Comparison of ENCODE assay signal across 8 cellular contexts in genomic region chr22:31400023-31400397, GRCh38. TPM values are rescaled to one million over a fixed set of nuclear protein-coding genes. Genes with fewer than 3 reads are reported as not detected.
DNase-seq lines count a peak whose midpoint lies in the region; ATAC-seq and TF ChIP-seq lines count a peak whose summit lies in the region.

No MANE protein-coding gene starts in this region.

- intact Hi-C loops in activated naive CD4-positive, alpha-beta T cell treated with anti-CD3 and anti-CD28 coated beads for 36 hours (cut with micrococcal nuclease), result no loop called here
- intact Hi-C loops in activated CD4-positive, alpha-beta memory T cell treated with anti-CD3 and anti-CD28 coated beads for 36 hours (cut with micrococcal nuclease), result loop anchor here (1.0 kb wide), 1 partner anchor 107 kb away; no protein-coding TSS in a partner anchor

- no peak for TF ChIP-seq CTCF in glutamatergic neuron (IDR thresholded peaks at IDR 0.05; ENCODE audit: partially characterized antibody, unreplicated experiment)

- no peaks in the 10 kb centered on the region for H3K9me3 Mint-ChIP-seq in activated naive CD4-positive, alpha-beta T cell treated with anti-CD3 and anti-CD28 coated beads for 36 hours
- no peaks in the 10 kb centered on the region for H3K9me3 Mint-ChIP-seq in activated CD4-positive, alpha-beta memory T cell treated with anti-CD3 and anti-CD28 coated beads for 36 hours
- peaks cover 2% of the 10 kb centered on the region for H3K9me3 Mint-ChIP-seq in glutamatergic neuron (ENCODE audit: unreplicated experiment)

- peak overlapping the region; percentile 92 for H3K4me3 Mint-ChIP-seq in activated naive CD4-positive, alpha-beta T cell treated with anti-CD3 and anti-CD28 coated beads for 36 hours
- peak overlapping the region; percentile 93 for H3K4me3 Mint-ChIP-seq in activated CD4-positive, alpha-beta memory T cell treated with anti-CD3 and anti-CD28 coated beads for 36 hours
- H3K4me3 Mint-ChIP-seq in glutamatergic neuron (ENCODE audit: unreplicated experiment), result peak overlapping the region; percentile 94

- H3K4me1 Mint-ChIP-seq in activated naive CD4-positive, alpha-beta T cell treated with anti-CD3 and anti-CD28 coated beads for 36 hours (ENCODE audit: low read depth), result peaks cover 21% of the 10 kb centered on the region
- H3K4me1 Mint-ChIP-seq in activated CD4-positive, alpha-beta memory T cell treated with anti-CD3 and anti-CD28 coated beads for 36 hours (ENCODE audit: low read depth), result peaks cover 23% of the 10 kb centered on the region
- peaks cover 14% of the 10 kb centered on the region for H3K4me1 Mint-ChIP-seq in glutamatergic neuron (ENCODE audit: low read depth, unreplicated experiment)

- H3K27me3 Mint-ChIP-seq in activated naive CD4-positive, alpha-beta T cell treated with anti-CD3 and anti-CD28 coated beads for 36 hours (ENCODE audit: low read depth), result no peaks in the 10 kb centered on the region
- H3K27me3 Mint-ChIP-seq in activated CD4-positive, alpha-beta memory T cell treated with anti-CD3 and anti-CD28 coated beads for 36 hours, result no peaks in the 10 kb centered on the region
- peaks cover 2% of the 10 kb centered on the region for H3K27me3 Mint-ChIP-seq in glutamatergic neuron (ENCODE audit: unreplicated experiment)

- CTCF ChIA-PET in activated naive CD4-positive, alpha-beta T cell treated with anti-CD3 and anti-CD28 coated beads for 36 hours (lab: Charles Lee), result interaction anchor here (0.6 to 0.8 kb wide), 3 partner anchors 12 to 76 kb away, joined by 3 read pairs; no protein-coding TSS in a partner anchor
- CTCF ChIA-PET in activated CD4-positive, alpha-beta memory T cell treated with anti-CD3 and anti-CD28 coated beads for 36 hours (lab: Charles Lee), result interaction anchor here (0.9 kb wide), 1 partner anchor 89 kb away, joined by 3 read pairs; no protein-coding TSS in a partner anchor

- POLR2A ChIA-PET in activated CD4-positive, alpha-beta memory T cell treated with anti-CD3 and anti-CD28 coated beads for 36 hours (lab: Charles Lee), result interaction anchor here (2.8 kb wide), 1 partner anchor 53 kb away, joined by 19 read pairs; the partner anchor contains the start of gene PATZ1

- H3K4me3 ChIP-seq in skeletal muscle cell (ENCODE audit: low read depth, low read length), result peak overlapping the region; percentile 95

- H3K27ac Mint-ChIP-seq in activated naive CD4-positive, alpha-beta T cell treated with anti-CD3 and anti-CD28 coated beads for 36 hours, result peak overlapping the region; percentile 82
- peak overlapping the region; percentile 84 for H3K27ac Mint-ChIP-seq in activated CD4-positive, alpha-beta memory T cell treated with anti-CD3 and anti-CD28 coated beads for 36 hours
- H3K27ac Mint-ChIP-seq in glutamatergic neuron (ENCODE audit: unreplicated experiment), result peak overlapping the region; percentile 96

- no peak for DNase-seq in activated naive CD4-positive, alpha-beta T cell treated with anti-CD3 and anti-CD28 coated beads for 36 hours
- no peak for DNase-seq in activated naive CD4-positive, alpha-beta T cell (lab: John Stamatoyannopoulos, UW)
- no peak for DNase-seq in activated CD4-positive, alpha-beta memory T cell treated with anti-CD3 and anti-CD28 coated beads for 36 hours
- DNase-seq in glutamatergic neuron (no peak), skeletal muscle cell (ENCODE audit: low read depth) (no peak), NCI-H1105 (lab: John Stamatoyannopoulos, UW) (no peak)

- peaks cover 24% of the 10 kb centered on the region for H3K36me3 Mint-ChIP-seq in activated naive CD4-positive, alpha-beta T cell treated with anti-CD3 and anti-CD28 coated beads for 36 hours (ENCODE audit: low read depth)
- peaks cover 22% of the 10 kb centered on the region for H3K36me3 Mint-ChIP-seq in activated CD4-positive, alpha-beta memory T cell treated with anti-CD3 and anti-CD28 coated beads for 36 hours
- H3K36me3 Mint-ChIP-seq in glutamatergic neuron (ENCODE audit: unreplicated experiment), result no peaks in the 10 kb centered on the region

- ATAC-seq in GM21723 (IDR thresholded peaks at IDR 0.05; ENCODE audit: unreplicated experiment), result no peak
- no peak for ATAC-seq in HG02588 (IDR thresholded peaks at IDR 0.05; ENCODE audit: unreplicated experiment)

RNA-seq across cellular contexts. Expression of gene DRG1, which starts 0.6 kb away (rescaled TPM):
- total RNA-seq in activated naive CD4-positive, alpha-beta T cell treated with anti-CD3 and anti-CD28 coated beads for 36 hours, result 10 to 100 TPM; 77.1 to 78.7 TPM
- 100 to 1,000 TPM in 1 of 2 experiments, 10 to 100 TPM in 1; 97.1 to 116 TPM for total RNA-seq in activated CD4-positive, alpha-beta memory T cell treated with anti-CD3 and anti-CD28 coated beads for 36 hours
- 64.1 TPM for total RNA-seq in glutamatergic neuron (ENCODE audit: unreplicated experiment)

RNA-seq across cellular contexts. Expression of gene PATZ1, which starts 53.9 kb away (rescaled TPM):
- total RNA-seq in activated naive CD4-positive, alpha-beta T cell treated with anti-CD3 and anti-CD28 coated beads for 36 hours, result 10 to 100 TPM; 18.5 to 19.4 TPM
- total RNA-seq in activated CD4-positive, alpha-beta memory T cell treated with anti-CD3 and anti-CD28 coated beads for 36 hours, result 10 to 100 TPM; 19.8 to 20.0 TPM
- total RNA-seq in glutamatergic neuron (ENCODE audit: unreplicated experiment), result 98.9 TPM
